ENCODE assay signal across 34 cellular contexts in genomic region chr1:235573880-235574279, GRCh38.
A peak's percentile ranks its signal among the peaks of the same experiment; 100 is the strongest.
DNase-seq lines count a peak whose midpoint lies in the region; ATAC-seq, FAIRE-seq and TF ChIP-seq lines count a peak whose summit lies in the region.
"Had no signal": no experiment of that assay in that cellular context is flagged by ENCODE, and none has a peak within 500 bp of the region (broad histone marks: within the 10 kb centered on the region; RNA-seq: fewer than 3 reads in every experiment).

No MANE protein-coding gene starts in this region.

- CTCF ChIA-PET in A549 (lab: Yijun Ruan, JAX) (interaction anchor here (0.7 kb wide), 1 partner anchor 21 kb away, joined by 3 read pairs; no protein-coding TSS in a partner anchor), IMR-90 (lab: Yijun Ruan, JAX) (no interaction called here), K562 (lab: Yijun Ruan, JAX; ENCODE audit: low intra/inter-chr PET ratio) (no interaction called here)

- no peak for TF ChIP-seq CTCF in A549 (IDR thresholded peaks at IDR 0.05)
- TF ChIP-seq CTCF in IMR-90 (conservative IDR thresholded peaks at IDR 0.05; ENCODE audit: low read depth, low read length): no peak
- no peak for TF ChIP-seq CTCF in K562 (IDR thresholded peaks at IDR 0.05 in 2 of 3, conservative IDR thresholded peaks at IDR 0.05 in 1 of 3; ENCODE audit: insufficient read depth in 2 of 3, low read depth in 1 of 3, low read length in 3 of 3)
- TF ChIP-seq CTCF in hepatocyte (IDR thresholded peaks at IDR 0.05; ENCODE audit: poor library complexity): no peak

- FAIRE-seq in A549 (lab: Jason Lieb, UNC) (no peak), TTC549 (lab: Jason Lieb, UNC) (peak; percentile 38), K562 (lab: Jason Lieb, UNC) (no peak)
- FAIRE-seq: A204.1, D721Med had no signal

- no peak overlapping the region for H4K8ac ChIP-seq in IMR-90 (ENCODE audit: low read depth in 2 of 2, low read length in 2 of 2)

- H3K4me2 ChIP-seq in A549 (no peak overlapping the region), IMR-90 (ENCODE audit: low read depth, low read length) (no peak overlapping the region), K562 (ENCODE audit: insufficient read depth, low read length) (no peak overlapping the region), hepatocyte (no peak overlapping the region)
- H3K4me2 ChIP-seq: BLaER1; BLaER1 treated with 17β-estradiol and CSF1 and Interleukin-3, amounts not matched to agents 10 nM and 100 nM had no signal

- H3K9me1 ChIP-seq in IMR-90 (ENCODE audit: insufficient read depth, low read length): no peaks in the 10 kb centered on the region
- H3K9me1 ChIP-seq in K562 (ENCODE audit: control insufficient read depth, insufficient read depth, low read length): no peaks in the 10 kb centered on the region

- POLR2A ChIA-PET in A549 (lab: Yijun Ruan, JAX): no interaction called here
- POLR2A ChIA-PET in IMR-90 (lab: Charles Lee; ENCODE audit: unreplicated experiment): no interaction called here
- POLR2A ChIA-PET in K562 (lab: Yijun Ruan, JAX): no interaction called here

- H3K9me3 ChIP-seq in A549: no peaks in the 10 kb centered on the region
- H3K9me3 ChIP-seq in IMR-90 (ENCODE audit: control insufficient read depth, insufficient read depth, low read length): no peaks in the 10 kb centered on the region
- H3K9me3 ChIP-seq in K562 (replicated peaks; ENCODE audit: control insufficient read depth, insufficient read depth, low read depth, low read length): no peaks in the 10 kb centered on the region
- no peaks in the 10 kb centered on the region for H3K9me3 ChIP-seq in hepatocyte (ENCODE audit: low read depth)
- H3K9me3 ChIP-seq: BE2C, BLaER1, Caco-2 had no signal

- no peak overlapping the region for H4K91ac ChIP-seq in IMR-90 (ENCODE audit: insufficient read depth, low read depth, low read length)

- no peaks in the 10 kb centered on the region for H4K20me1 ChIP-seq in IMR-90 (ENCODE audit: insufficient read depth, low read length)
- no peaks in the 10 kb centered on the region for H4K20me1 ChIP-seq in K562 (replicated peaks; ENCODE audit: control insufficient read depth, insufficient read depth, low read length)
- H4K20me1 ChIP-seq in hepatocyte (ENCODE audit: insufficient read depth, poor library complexity, severe bottlenecking): no peaks in the 10 kb centered on the region
- H4K20me1 ChIP-seq: BLaER1; BLaER1 treated with 17β-estradiol and CSF1 and Interleukin-3, amounts not matched to agents 10 nM and 100 nM had no signal

- no peak overlapping the region for H3K23ac ChIP-seq in IMR-90 (ENCODE audit: low read depth, low read length)

- no peak overlapping the region for H4K5ac ChIP-seq in IMR-90 (ENCODE audit: low read depth, low read length)

- TF ChIP-seq POLR2A in A549 (IDR thresholded peaks at IDR 0.05; ENCODE audit: low read length) (no peak), IMR-90 (IDR thresholded peaks at IDR 0.05; ENCODE audit: low read depth, low read length) (no peak), K562 (conservative IDR thresholded peaks at IDR 0.05) (no peak)

- in situ Hi-C loops in IMR-90 (cut with MboI; ENCODE audit: low sequenced_read_pairs): no loop called here
- in situ Hi-C loops in K562 (cut with MboI): no loop called here

- ATAC-seq in A549 (no peak), IMR-90 (ENCODE audit: low read depth) (no peak), K562 (no peak), HG02588 (IDR thresholded peaks at IDR 0.05; ENCODE audit: unreplicated experiment) (no peak)
- ATAC-seq: CD8-positive, alpha-beta T cell had no signal

- no peaks in the 10 kb centered on the region for H3K9me2 ChIP-seq in hepatocyte (replicated peaks; ENCODE audit: insufficient read depth)

- no peak overlapping the region for H2BK120ac ChIP-seq in IMR-90 (ENCODE audit: low read depth, low read length)

- H3K79me2 ChIP-seq in K562 (ENCODE audit: control insufficient read depth, insufficient read depth, low read length): no peaks in the 10 kb centered on the region
- H3K79me2 ChIP-seq in hepatocyte: no peaks in the 10 kb centered on the region

- no peak overlapping the region for H3K18ac ChIP-seq in IMR-90 (ENCODE audit: low read depth, low read length)

- dilution Hi-C loops in IMR-90 (cut with HindIII; ENCODE audit: low sequenced_read_pairs, unreplicated experiment): no loop called here

- no peak overlapping the region for H2AK5ac ChIP-seq in IMR-90 (ENCODE audit: low read depth, low read length)

- BruUV-seq in IMR-90 (replicated peaks; lab: Mats Ljungman, UMichigan) (no TSS peak), K562 (replicated peaks; lab: Mats Ljungman, UMichigan) (no TSS peak)

- WGBS in A549 (ENCODE audit: missing lambda C conversion rate): 70% methylated on average over 2 of the region's 2 CpGs
- WGBS in IMR-90 (ENCODE audit: extremely low coverage in 2 of 2, insufficient read length in 1 of 2), 2 experiments: no CpG with 5 or more reads among the region's 2 CpGs
- WGBS in K562 (ENCODE audit: insufficient coverage, low coverage, missing lambda C conversion rate): 0% methylated on average over 2 of the region's 2 CpGs
- WGBS in hepatocyte (ENCODE audit: low lambda C conversion rate, missing lambda C conversion rate): 89% methylated on average over 2 of the region's 2 CpGs

- no peak overlapping the region for H2AK9ac ChIP-seq in IMR-90 (replicated peaks; ENCODE audit: low read depth, low read length, poor library complexity)

- H3K4me1 ChIP-seq in A549 (no peaks in the 10 kb centered on the region), IMR-90 (ENCODE audit: control insufficient read depth, insufficient read depth, low read length) (no peaks in the 10 kb centered on the region), K562 (replicated peaks in 1 of 2; ENCODE audit: control insufficient read depth in 2 of 2, insufficient read depth in 2 of 2, low read length in 2 of 2) (no peaks in the 10 kb centered on the region), hepatocyte (ENCODE audit: insufficient read depth) (no peaks in the 10 kb centered on the region)
- H3K4me1 ChIP-seq: BE2C, BLaER1, Caco-2 had no signal

- TF ChIP-seq EP300 in A549 (IDR thresholded peaks at IDR 0.05) (no peak), K562 (IDR thresholded peaks at IDR 0.05; ENCODE audit: low read length) (no peak)

- H3K27me3 ChIP-seq in IMR-90 (ENCODE audit: control insufficient read depth, insufficient read depth, low read length) (no peaks in the 10 kb centered on the region), K562 (ENCODE audit: control insufficient read depth in 2 of 2, insufficient read depth in 2 of 2, low read length in 2 of 2) (peaks cover 22 to 46% of the 10 kb centered on the region in 2 experiments; a peak in 4 of 5 replicates), hepatocyte (no peaks in the 10 kb centered on the region)
- H3K27me3 ChIP-seq: BE2C; BLaER1; BLaER1 treated with 17β-estradiol and CSF1 and Interleukin-3, amounts not matched to agents 10 nM and 100 nM had no signal

- H3K36me3 ChIP-seq in IMR-90 (ENCODE audit: control insufficient read depth, insufficient read depth, low read length) (no peaks in the 10 kb centered on the region), K562 (ENCODE audit: control insufficient read depth, insufficient read depth, low read length) (no peaks in the 10 kb centered on the region), hepatocyte (replicated peaks; ENCODE audit: insufficient read depth, low read depth) (no peaks in the 10 kb centered on the region)
- H3K36me3 ChIP-seq: BLaER1; BLaER1 treated with 17β-estradiol and CSF1 and Interleukin-3, amounts not matched to agents 10 nM and 100 nM had no signal

- intact Hi-C loops in IMR-90 (cut with micrococcal nuclease): no loop called here
- intact Hi-C loops in K562 (cut with micrococcal nuclease): no loop called here

- H3K4ac ChIP-seq in IMR-90 (ENCODE audit: low read depth, low read length): no peak overlapping the region

- H3K27ac ChIP-seq in A549 (no peak overlapping the region), IMR-90 (ENCODE audit: insufficient read depth, low read length) (no peak overlapping the region), K562 (ENCODE audit: extremely low read depth, low read depth, low read length) (no peak overlapping the region), hepatocyte (no peak overlapping the region)
- H3K27ac ChIP-seq: 22Rv1; BLaER1; BLaER1 treated with 17β-estradiol and CSF1 and Interleukin-3, amounts not matched to agents 10 nM and 100 nM; C4-2B had no signal

- H2BK15ac ChIP-seq in IMR-90 (ENCODE audit: low read depth, low read length): no peak overlapping the region

- no peaks in the 10 kb centered on the region for H3K79me1 ChIP-seq in IMR-90 (ENCODE audit: low read depth in 1 of 2, low read length in 2 of 2)

- H2BK20ac ChIP-seq in IMR-90 (ENCODE audit: low read depth, low read length): no peak overlapping the region

- no peak overlapping the region for H3K56ac ChIP-seq in IMR-90 (ENCODE audit: extremely low read depth, insufficient read depth, low read length)

- H3K4me3 ChIP-seq in A549 (no peak overlapping the region), IMR-90 (ENCODE audit: insufficient read depth, low read depth, low read length) (no peak overlapping the region), K562 (no peak overlapping the region), hepatocyte (no peak overlapping the region)
- H3K4me3 ChIP-seq: BLaER1; BLaER1 treated with 17β-estradiol and CSF1 and Interleukin-3, amounts not matched to agents 10 nM and 100 nM had no signal

- H2AFZ ChIP-seq in IMR-90 (replicated peaks; ENCODE audit: low read length, poor library complexity): no peak overlapping the region
- no peak overlapping the region for H2AFZ ChIP-seq in K562 (ENCODE audit: low read depth, low read length)
- H2AFZ ChIP-seq in hepatocyte: no peak overlapping the region

- TF ChIP-seq RAD21 in A549 (conservative IDR thresholded peaks at IDR 0.05 in 1 of 2, IDR thresholded peaks at IDR 0.05 in 1 of 2) (no peak), IMR-90 (IDR thresholded peaks at IDR 0.05; ENCODE audit: low read length) (no peak), K562 (CRISPR knock-in tag; conservative IDR thresholded peaks at IDR 0.05 in 1 of 2, IDR thresholded peaks at IDR 0.05 in 1 of 2) (no peak)

- H3K14ac ChIP-seq in IMR-90 (replicated peaks; ENCODE audit: low read depth, low read length): no peak overlapping the region

- H3K9ac ChIP-seq in IMR-90 (ENCODE audit: low read depth, low read length) (no peak overlapping the region), K562 (ENCODE audit: insufficient read depth in 1 of 2, low read depth in 2 of 2, low read length in 2 of 2) (no peak overlapping the region)
- H3K9ac ChIP-seq: BLaER1; BLaER1 treated with 17β-estradiol and CSF1 and Interleukin-3, amounts not matched to agents 10 nM and 100 nM had no signal

- DNase-seq in A549 (ENCODE audit: low read depth in 1 of 2, low spot score in 1 of 2) (no peak), IMR-90 (no peak), K562 (ENCODE audit: extremely low read depth in 1 of 4, low spot score in 3 of 4) (no peak), hepatocyte (ENCODE audit: low spot score) (no peak), Ammon's horn (ENCODE audit: low spot score) (no peak)
- DNase-seq in activated CD4-positive, alpha-beta T cell treated with anti-CD3 and anti-CD28 coated beads for 4 hours: no peak
- DNase-seq: 8988T; ACHN; AML-193; BE2C; C1 segment of cervical spinal cord; Caco-2; Calu3; CD4-positive, alpha-beta memory T cell; CD4-positive, alpha-beta T cell; CD4-positive, CD25-positive, alpha-beta regulatory T cell; CD8-positive, alpha-beta memory T cell; CD8-positive, alpha-beta T cell; COR-L47; DMS 273 treated with DMSO at 0.1 percent for 48 hours; DMS153; DMS53; DMS79; DMS79 treated with DMSO at 0.1 percent for 48 hours; DND-41; EL had no signal

- no peak overlapping the region for H2BK5ac ChIP-seq in IMR-90 (ENCODE audit: low read depth, low read length, poor library complexity, severe bottlenecking)

Comparison
In these comparisons a context has a peak if more than half of its experiments do, and no peak if none do; other contexts are left out.
1. Of the 35 proteins assayed by ChIP-seq in both K562 and A549: peak only in K562: none; only in A549: none; in both: MAFK; in neither: 34.